Comparison of ENCODE assay signal across 8 cellular contexts in genomic region chr12:19273482-19274330, GRCh38.
DNase-seq lines count a peak whose midpoint lies in the region; ATAC-seq, FAIRE-seq and TF ChIP-seq lines count a peak whose summit lies in the region.

No MANE protein-coding gene starts in this region.

- H3K9me3 Mint-ChIP-seq in progenitor cell of endocrine pancreas (ENCODE audit: low read depth) = no peaks in the 10 kb centered on the region

- H3K4me1 Mint-ChIP-seq in progenitor cell of endocrine pancreas (ENCODE audit: low read depth) = no peaks in the 10 kb centered on the region

- DNase-seq in GF-D8 (lab: John Stamatoyannopoulos, UW) (peak; percentile 0), NCI-H345 (lab: John Stamatoyannopoulos, UW) (peak; percentile 80), fibroblast of mammary gland (ENCODE audit: low read depth) (peak; percentile 95), progenitor cell of endocrine pancreas (ENCODE audit: low spot score, unreplicated experiment) (no peak), GM12892 (ENCODE audit: insufficient read length) (no peak)
- DNase-seq in activated CD8-positive, alpha-beta memory T cell treated with anti-CD3 and anti-CD28 coated beads for 4 hours (ENCODE audit: low read depth in 2 of 2) = peak; percentile 19 to 40

- ATAC-seq in HG03442 (IDR thresholded peaks at IDR 0.05; ENCODE audit: unreplicated experiment) (no peak), GM21529 (IDR thresholded peaks at IDR 0.05; ENCODE audit: unreplicated experiment) (no peak)

- H3K36me3 Mint-ChIP-seq in progenitor cell of endocrine pancreas (ENCODE audit: insufficient read depth) = peaks cover 50% of the 10 kb centered on the region

- no peak for TF ChIP-seq CTCF in fibroblast of mammary gland (conservative IDR thresholded peaks at IDR 0.05; ENCODE audit: control insufficient read depth, insufficient read depth, low read depth, low read length)
- TF ChIP-seq CTCF in progenitor cell of endocrine pancreas (IDR thresholded peaks at IDR 0.05; ENCODE audit: unreplicated experiment) = no peak

- no peak for FAIRE-seq in GM12892 (lab: Jason Lieb, UNC)

- no peak overlapping the region for H3K4me3 Mint-ChIP-seq in progenitor cell of endocrine pancreas (ENCODE audit: low read depth)

- no peak for TF ChIP-seq POLR2A in GM12892 (IDR thresholded peaks at IDR 0.05; ENCODE audit: low read depth, low read length)

- H3K27me3 Mint-ChIP-seq in progenitor cell of endocrine pancreas = no peaks in the 10 kb centered on the region

- H3K4me3 ChIP-seq in fibroblast of mammary gland (ENCODE audit: control insufficient read depth, low read depth, low read length) = no peak overlapping the region

- peak overlapping the region; percentile 7 for H3K27ac Mint-ChIP-seq in progenitor cell of endocrine pancreas

Comparison
In these comparisons a context has a peak if more than half of its experiments do, and no peak if none do; other contexts are left out.
1. DNase-seq: peak in GF-D8 (single experiment), NCI-H345 (single experiment), activated CD8-positive, alpha-beta memory T cell treated with anti-CD3 and anti-CD28 coated beads for 4 hours (2 of 2) and fibroblast of mammary gland (single experiment); none in progenitor cell of endocrine pancreas (single experiment) and GM12892 (single experiment).